2 cellular contexts compared by ENCODE assay signal in the genomic region with DNA sequence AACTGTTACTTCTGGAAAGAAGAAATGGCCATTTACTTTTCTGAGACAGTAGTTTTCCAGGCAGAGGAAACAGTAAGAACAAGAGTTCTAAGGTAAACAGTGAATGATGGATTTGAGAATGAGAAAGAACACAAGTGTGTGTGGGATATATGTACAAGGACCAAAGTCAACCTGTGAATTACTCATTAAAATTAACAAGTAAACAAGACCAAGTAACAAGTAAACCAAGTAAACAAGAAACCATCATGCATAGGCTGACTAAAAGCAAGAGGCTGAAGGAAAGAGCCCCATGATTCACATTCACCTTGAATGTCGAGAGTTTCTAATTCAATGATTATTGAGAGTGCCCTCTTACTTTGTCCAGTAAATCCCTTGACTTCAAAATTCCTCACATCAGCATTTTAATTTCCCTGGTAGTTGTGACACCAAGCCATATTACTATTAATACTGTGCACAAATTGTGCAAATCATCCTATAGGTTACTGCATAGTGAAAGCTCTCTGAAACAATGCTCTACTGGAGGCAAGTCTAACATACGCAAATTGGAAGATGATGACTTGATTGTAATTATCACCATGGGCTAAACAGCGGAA.
TF ChIP-seq lines count a peak whose summit lies in the region.

No MANE protein-coding gene starts in this region.

TF ChIP-seq in HepG2, 621 proteins besides CTCF, POLR2A, EP300 and RAD21:
- TF ChIP-seq PTBP1 (IDR thresholded peaks at IDR 0.05; ENCODE audit: low read depth, low read length, poor library complexity, severe bottlenecking) (no peak), MAFK (conservative IDR thresholded peaks at IDR 0.05 in 1 of 2, IDR thresholded peaks at IDR 0.05 in 1 of 2; ENCODE audit: low read length in 2 of 2) (peak; percentile 73 to 80), MAFF (IDR thresholded peaks at IDR 0.05; ENCODE audit: low read depth, low read length) (peak; percentile 60), ZNF749 (CRISPR knock-in tag; IDR thresholded peaks at IDR 0.05; ENCODE audit: borderline replicate concordance) (no peak), CC2D1A (CRISPR knock-in tag; IDR thresholded peaks at IDR 0.05) (no peak)

TF ChIP-seq in IMR-90, 13 proteins besides CTCF, POLR2A, EP300 and RAD21:
- TF ChIP-seq MAFK (IDR thresholded peaks at IDR 0.05; ENCODE audit: low read depth, low read length) (peak; percentile 53), CEBPB (IDR thresholded peaks at IDR 0.05; ENCODE audit: low read depth, low read length) (no peak)
